In genomic region chr2:201671205-201671604, GRCh38 we compare ENCODE assay signal across 13 cellular contexts. TPM values are rescaled to one million over a fixed set of nuclear protein-coding genes. Genes with fewer than 3 reads are reported as not detected.
"Had no signal": no experiment of that assay in that cellular context is flagged by ENCODE, and none has a peak within 500 bp of the region (broad histone marks: within the 10 kb centered on the region; RNA-seq: fewer than 3 reads in every experiment).

No MANE protein-coding gene starts in this region.

RNA-seq across cellular contexts. Expression of gene MPP4, which starts 27.2 kb away (rescaled TPM):
- total RNA-seq: activated B cell treated with CpG ODN at 0.5 μM for 24 hours; activated CD4-positive, alpha-beta memory T cell treated with anti-CD3 and anti-CD28 coated beads for 36 hours; activated CD4-positive, alpha-beta memory T cell treated with anti-CD3 and anti-CD28 coated beads, Interleukin-2, amount 10 ng/mL, durations not matched to agents 7 days and 5 days; activated CD4-positive, alpha-beta T cell treated with anti-CD3 and anti-CD28 coated beads for 36 hours; activated CD4-positive, alpha-beta T cell treated with anti-CD3 and anti-CD28 coated beads, Interleukin-2, amount 10 ng/mL, durations not matched to agents 24 days and 14 days; activated CD4-positive, alpha-beta T cell treated with anti-CD3 and anti-CD28 coated beads, Interleukin-2, amount 10 ng/mL, durations not matched to agents 7 days and 5 days; activated CD8-positive, alpha-beta memory T cell treated with anti-CD3 and anti-CD28 coated beads for 36 hours; activated CD8-positive, alpha-beta memory T cell treated with anti-CD3 and anti-CD28 coated beads, Interleukin-2, amount 10 ng/mL, durations not matched to agents 7 days and 5 days; activated CD8-positive, alpha-beta T cell treated with anti-CD3 and anti-CD28 coated beads for 36 hours; activated CD8-positive, alpha-beta T cell treated with anti-CD3 and anti-CD28 coated beads, Interleukin-2, amount 10 ng/mL, durations not matched to agents 7 days and 5 days; T-helper 1 cell treated with Interleukin-12 subunit alpha and Interleukin-12 subunit beta and Interleukin-4 antibody, amounts not matched to agents 30 ng/mL and 1 ng/mL, for 36 hours; T-helper 2 cell treated with Interferon-gamma antibody and Interleukin-4, amounts not matched to agents 100 ng/mL and 5 ng/mL, for 36 hours; WTC11 had no signal
